Comparison of ENCODE assay signal across 34 cellular contexts in the genomic region with DNA sequence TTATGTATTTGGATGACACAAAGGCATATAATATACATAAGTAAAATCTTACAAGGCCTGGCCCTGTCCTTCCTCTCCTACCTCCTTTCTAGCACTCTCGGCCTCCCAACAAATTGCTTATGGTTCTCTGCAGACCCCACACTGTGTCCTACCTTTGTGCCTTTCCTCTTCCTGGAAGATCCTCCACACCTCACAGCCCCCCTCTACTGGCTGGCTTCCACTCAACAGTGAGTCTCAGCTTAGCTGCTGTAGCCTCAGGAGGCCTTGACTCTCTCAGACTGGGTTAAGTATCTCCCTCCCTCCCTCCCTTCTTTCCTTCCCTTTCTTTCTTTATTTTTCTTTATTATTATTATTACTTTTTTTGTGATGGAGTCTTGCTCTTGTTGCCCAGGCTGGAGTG. TPM values are rescaled to one million over a fixed set of nuclear protein-coding genes. Genes with fewer than 3 reads are reported as not detected.
DNase-seq lines count a peak whose midpoint lies in the region; ATAC-seq and TF ChIP-seq lines count a peak whose summit lies in the region.
"Had no signal": no experiment of that assay in that cellular context is flagged by ENCODE, and none has a peak within 500 bp of the region (broad histone marks: within the 10 kb centered on the region; RNA-seq: fewer than 3 reads in every experiment).

No MANE protein-coding gene starts in this region.

- no peak overlapping the region for H3K4me3 ChIP-seq in CD4-positive, CD25-positive, alpha-beta regulatory T cell (ENCODE audit: low read depth, low read length)
- no peak overlapping the region for H3K4me3 ChIP-seq in esophagus squamous epithelium
- H3K4me3 ChIP-seq: colonic mucosa, HAP-1, heart left ventricle, lung, ovary, smooth muscle cell, tibial nerve had no signal

- H3K4me1 ChIP-seq in CD4-positive, CD25-positive, alpha-beta regulatory T cell (ENCODE audit: control insufficient read depth, insufficient read depth, low read length, poor library complexity, severe bottlenecking): peaks cover 29% of the 10 kb centered on the region
- peaks cover 0 to 3% (median 0%) of the 10 kb centered on the region in 3 donors for H3K4me1 ChIP-seq in esophagus squamous epithelium
- H3K4me1 ChIP-seq: HAP-1, heart left ventricle, tibial nerve had no signal

- WGBS in esophagus squamous epithelium, 2 donors: 100% methylated on average over 1 of the region's 1 CpG

- TF ChIP-seq CTCF in esophagus squamous epithelium (IDR thresholded peaks at IDR 0.05): no peak

- no peak for TF ChIP-seq POLR2A in esophagus squamous epithelium (IDR thresholded peaks at IDR 0.05)

- no peak overlapping the region for H3K27ac ChIP-seq in CD4-positive, CD25-positive, alpha-beta regulatory T cell (ENCODE audit: insufficient read depth, low read length, poor library complexity, severe bottlenecking)
- H3K27ac ChIP-seq in esophagus squamous epithelium: no peak overlapping the region
- H3K27ac ChIP-seq: heart left ventricle, ovary, tibial nerve had no signal

- ATAC-seq in CD4-positive, CD25-positive, alpha-beta regulatory T cell (ENCODE audit: low read depth in 2 of 2): no peak
- ATAC-seq in T-cell (replicated peaks in 1 of 4): no peak
- ATAC-seq in effector memory CD8-positive, alpha-beta T cell (replicated peaks): no peak
- no peak for ATAC-seq in HG03196 (IDR thresholded peaks at IDR 0.05; ENCODE audit: unreplicated experiment)
- ATAC-seq: heart left ventricle had no signal

- H3K4me1 Mint-ChIP-seq in T-helper 2 cell treated with Interferon-gamma antibody and Interleukin-4, amounts not matched to agents 5 μg/mL and 100 μg/mL, for 36 hours (ENCODE audit: low read depth): peaks cover 35% of the 10 kb centered on the region
- H3K4me1 Mint-ChIP-seq in CD4-positive, CD25-positive, alpha-beta regulatory T cell: peaks cover 17 to 71% (median 34%) of the 10 kb centered on the region in 4 donors
- H3K4me1 Mint-ChIP-seq in T-cell: peaks cover 58 to 69% (median 63%) of the 10 kb centered on the region in 3 donors
- peaks cover 24 to 44% of the 10 kb centered on the region in 2 donors for H3K4me1 Mint-ChIP-seq in effector memory CD8-positive, alpha-beta T cell (ENCODE audit: low read depth in 2 of 2)

- H3K4me3 Mint-ChIP-seq in T-helper 2 cell treated with Interferon-gamma antibody and Interleukin-4, amounts not matched to agents 5 μg/mL and 100 μg/mL, for 36 hours: peak overlapping the region; percentile 83
- H3K4me3 Mint-ChIP-seq in CD4-positive, CD25-positive, alpha-beta regulatory T cell: peak overlapping the region; percentile 75 to 86 (median 80)
- H3K4me3 Mint-ChIP-seq in T-cell: peak overlapping the region; percentile 81 to 84 (median 81)
- H3K4me3 Mint-ChIP-seq in effector memory CD8-positive, alpha-beta T cell: peak overlapping the region; percentile 79 to 88

- peaks cover 14% of the 10 kb centered on the region for H3K36me3 Mint-ChIP-seq in T-helper 2 cell treated with Interferon-gamma antibody and Interleukin-4, amounts not matched to agents 5 μg/mL and 100 μg/mL, for 36 hours (ENCODE audit: low read depth)
- no peaks in the 10 kb centered on the region for H3K36me3 Mint-ChIP-seq in CD4-positive, CD25-positive, alpha-beta regulatory T cell
- peaks cover 8% of the 10 kb centered on the region for H3K36me3 Mint-ChIP-seq in T-cell
- H3K36me3 Mint-ChIP-seq in effector memory CD8-positive, alpha-beta T cell (ENCODE audit: insufficient read depth): peaks cover 7% of the 10 kb centered on the region

- H3K9me3 ChIP-seq in CD4-positive, CD25-positive, alpha-beta regulatory T cell (ENCODE audit: control insufficient read depth in 2 of 2, low read length in 2 of 2): no peaks in the 10 kb centered on the region
- no peaks in the 10 kb centered on the region for H3K9me3 ChIP-seq in esophagus squamous epithelium
- H3K9me3 ChIP-seq: colonic mucosa, HAP-1, heart left ventricle, ovary, tibial nerve had no signal

- intact Hi-C loops in esophagus squamous epithelium (cut with DNase I): no loop called here

- POLR2A ChIA-PET in T-cell (lab: Charles Lee): no interaction called here

- no peaks in the 10 kb centered on the region for H3K9me3 Mint-ChIP-seq in T-helper 2 cell treated with Interferon-gamma antibody and Interleukin-4, amounts not matched to agents 5 μg/mL and 100 μg/mL, for 36 hours
- H3K9me3 Mint-ChIP-seq in CD4-positive, CD25-positive, alpha-beta regulatory T cell: no peaks in the 10 kb centered on the region
- H3K9me3 Mint-ChIP-seq in T-cell: no peaks in the 10 kb centered on the region
- no peaks in the 10 kb centered on the region for H3K9me3 Mint-ChIP-seq in effector memory CD8-positive, alpha-beta T cell

- H3K27ac Mint-ChIP-seq in T-helper 2 cell treated with Interferon-gamma antibody and Interleukin-4, amounts not matched to agents 5 μg/mL and 100 μg/mL, for 36 hours: peak overlapping the region; percentile 46
- peak overlapping the region; percentile 31 to 93 (median 32) for H3K27ac Mint-ChIP-seq in CD4-positive, CD25-positive, alpha-beta regulatory T cell
- peak overlapping the region; percentile 93 to 95 for H3K27ac Mint-ChIP-seq in T-cell
- H3K27ac Mint-ChIP-seq in effector memory CD8-positive, alpha-beta T cell: peak overlapping the region; percentile 68 to 87

- no peaks in the 10 kb centered on the region for H3K27me3 ChIP-seq in CD4-positive, CD25-positive, alpha-beta regulatory T cell (ENCODE audit: control insufficient read depth, insufficient read depth, low read length)
- no peaks in the 10 kb centered on the region for H3K27me3 ChIP-seq in esophagus squamous epithelium
- H3K27me3 ChIP-seq: colonic mucosa, heart left ventricle, ovary, tibial nerve had no signal

- CTCF ChIA-PET in T-cell (lab: Charles Lee): interaction anchor here in 1 of 2 donors (0.7 kb wide), 1 partner anchor 70 kb away, joined by 9 read pairs; no protein-coding TSS in a partner anchor

- DNase-seq in T-helper 2 cell treated with Interferon-gamma antibody and Interleukin-4, amounts not matched to agents 5 μg/mL and 100 μg/mL, for 36 hours (ENCODE audit: low spot score): no peak
- DNase-seq in T-helper 2 cell (no peak), T-cell (no peak), esophagus squamous epithelium (lab: John Stamatoyannopoulos, UW) (no peak)
- DNase-seq in CD4-positive, CD25-positive, alpha-beta regulatory T cell: no peak
- DNase-seq in effector memory CD8-positive, alpha-beta T cell: no peak
- no peak for DNase-seq in activated effector memory CD4-positive, alpha-beta T cell treated with Interleukin-2 at 50 U/mL for 16 hours
- DNase-seq: 8988T; activated CD4-positive, alpha-beta T cell treated with anti-CD3 and anti-CD28 coated beads for 48 hours; activated naive CD4-positive, alpha-beta T cell; aorta; colonic mucosa; COR-L47; DMS53; effector memory CD4-positive, alpha-beta T cell; foreskin fibroblast; heart left ventricle; KBM-7; NCI-H1417; NCI-H2081; NCI-H2227 treated with DMSO at 0.1 percent for 48 hours; NCI-H69; ovary; retina; stimulated activated CD4-positive, alpha-beta T cell treated with anti-CD3 and anti-CD28 coated beads, Interleukin-1b, Interleukin-23, amount 100 ng/mL, for 48 hours; SW 1271 had no signal

- H3K27me3 Mint-ChIP-seq in T-helper 2 cell treated with Interferon-gamma antibody and Interleukin-4, amounts not matched to agents 5 μg/mL and 100 μg/mL, for 36 hours (ENCODE audit: low read depth): no peaks in the 10 kb centered on the region
- no peaks in the 10 kb centered on the region for H3K27me3 Mint-ChIP-seq in CD4-positive, CD25-positive, alpha-beta regulatory T cell
- H3K27me3 Mint-ChIP-seq in T-cell: no peaks in the 10 kb centered on the region
- no peaks in the 10 kb centered on the region for H3K27me3 Mint-ChIP-seq in effector memory CD8-positive, alpha-beta T cell

- H3K36me3 ChIP-seq in CD4-positive, CD25-positive, alpha-beta regulatory T cell (ENCODE audit: control insufficient read depth, insufficient read depth, low read length): no peaks in the 10 kb centered on the region
- H3K36me3 ChIP-seq in esophagus squamous epithelium: no peaks in the 10 kb centered on the region
- H3K36me3 ChIP-seq: colonic mucosa, HAP-1, heart left ventricle, ovary, tibial nerve had no signal

RNA-seq across cellular contexts. Expression of a gene that starts 8.3 kb away (rescaled TPM):
- 0.22 TPM for total RNA-seq in CD4-positive, CD25-positive, alpha-beta regulatory T cell
- polyA plus RNA-seq in CD4-positive, CD25-positive, alpha-beta regulatory T cell: under 1 TPM in 2 of 4 donors, not detected in 2; 0.27 to 0.41 TPM
- total RNA-seq in T-cell (under 1 TPM in 3 of 5 donors, not detected in 2; 0.14 to 0.62 (median 0.25) TPM), esophagus squamous epithelium (1 to 10 TPM in 2 of 4 donors, under 1 TPM in 2; 0.26 to 1.4 (median 1.1) TPM)
- total RNA-seq: aorta, G401, mucosa of gallbladder, tibial nerve had no signal
- polyA plus RNA-seq: heart left ventricle, neural cell, ovary had no signal

RNA-seq across cellular contexts. Expression of a gene that starts 34.7 kb away (rescaled TPM):
- 2.5 TPM for total RNA-seq in CD4-positive, CD25-positive, alpha-beta regulatory T cell
- 1 to 10 TPM in 2 of 4 donors, under 1 TPM in 2; 0.32 to 2.0 (median 1.3) TPM for polyA plus RNA-seq in CD4-positive, CD25-positive, alpha-beta regulatory T cell
- 10 to 100 TPM in 1 of 5 donors, 1 to 10 TPM in 4; 3.3 to 10.4 (median 8.5) TPM for total RNA-seq in T-cell
- 1 to 10 TPM; 1.4 to 6.1 (median 2.3) TPM for total RNA-seq in esophagus squamous epithelium
- total RNA-seq: G401 had no signal

RNA-seq across cellular contexts. Expression of a gene that starts 45.8 kb away (rescaled TPM):
- total RNA-seq in CD4-positive, CD25-positive, alpha-beta regulatory T cell: 22.9 TPM
- polyA plus RNA-seq in CD4-positive, CD25-positive, alpha-beta regulatory T cell: 1 to 10 TPM; 2.6 to 4.6 (median 3.8) TPM
- 10 to 100 TPM; 15.3 to 37.9 (median 28.5) TPM for total RNA-seq in T-cell
- 10 to 100 TPM; 66.9 to 93.3 (median 81.7) TPM for total RNA-seq in esophagus squamous epithelium

RNA-seq across cellular contexts. Expression of a gene that starts 46.2 kb away (rescaled TPM):
- not detected for total RNA-seq in CD4-positive, CD25-positive, alpha-beta regulatory T cell
- under 1 TPM in 1 of 4 donors, not detected in 3; 0.99 TPM for polyA plus RNA-seq in CD4-positive, CD25-positive, alpha-beta regulatory T cell
- total RNA-seq in T-cell: under 1 TPM in 2 of 5 donors, not detected in 3; 0.38 to 0.43 TPM
- total RNA-seq in esophagus squamous epithelium: 1 to 10 TPM in 1 of 4 donors, under 1 TPM in 1, not detected in 2; 0.31 to 1.1 TPM
- total RNA-seq: smooth muscle cell had no signal

RNA-seq across cellular contexts. Expression of a gene that starts 56.0 kb away (rescaled TPM):
- 69.8 TPM for total RNA-seq in CD4-positive, CD25-positive, alpha-beta regulatory T cell
- polyA plus RNA-seq in CD4-positive, CD25-positive, alpha-beta regulatory T cell: 1 to 10 TPM; 4.7 to 7.9 (median 6.0) TPM
- total RNA-seq in T-cell (10 to 100 TPM; 59.8 to 82.8 (median 72.0) TPM), esophagus squamous epithelium (10 to 100 TPM in 3 of 4 donors, 1 to 10 TPM in 1; 6.9 to 19.6 (median 13.4) TPM)

Comparison
In these comparisons a context has a peak if more than half of its experiments do, and no peak if none do; other contexts are left out.
1. H3K27ac Mint-ChIP-seq: peak in every context shown above with its lines; median percentile 94 in T-cell; 78 in effector memory CD8-positive, alpha-beta T cell; 46 in T-helper 2 cell treated with Interferon-gamma antibody and Interleukin-4, amounts not matched to agents 5 μg/mL and 100 μg/mL, for 36 hours; 32 in CD4-positive, CD25-positive, alpha-beta regulatory T cell.